9 cellular contexts compared by ENCODE assay signal in the genomic region with DNA sequence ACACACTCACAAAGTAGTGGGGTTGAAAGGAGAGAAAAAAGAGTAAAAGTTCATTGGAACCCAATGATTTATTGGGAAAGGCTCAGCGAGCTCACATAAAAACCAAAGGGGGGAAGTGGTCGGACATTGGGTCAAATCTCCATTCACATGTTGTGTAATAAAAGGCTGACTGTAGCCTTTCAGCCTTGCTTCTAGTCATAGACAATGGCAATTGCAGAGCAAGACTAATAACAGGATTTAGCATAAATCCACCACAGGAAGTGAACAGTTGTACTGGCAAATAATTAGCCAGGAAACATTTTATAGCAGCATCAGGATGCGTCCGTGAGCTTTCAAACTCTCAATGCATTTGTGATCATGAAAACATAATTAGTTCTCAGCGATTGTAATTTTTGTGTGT.
DNase-seq lines count a peak whose midpoint lies in the region; ATAC-seq, FAIRE-seq and TF ChIP-seq lines count a peak whose summit lies in the region.
"Had no signal": no experiment of that assay in that cellular context is flagged by ENCODE, and none has a peak within 500 bp of the region (broad histone marks: within the 10 kb centered on the region; RNA-seq: fewer than 3 reads in every experiment).

No MANE protein-coding gene starts in this region.

- H3K27ac Mint-ChIP-seq in chondrocyte (ENCODE audit: unreplicated experiment), result peak overlapping the region; percentile 68
- H3K27ac Mint-ChIP-seq: activated CD4-positive, alpha-beta memory T cell treated with anti-CD3 and anti-CD28 coated beads, Interleukin-2, amount 10 ng/mL, durations not matched to agents 7 days and 5 days had no signal

- H3K27me3 ChIP-seq in small intestine (ENCODE audit: control insufficient read depth in 2 of 2, insufficient read depth in 2 of 2, low read length in 2 of 2) (no peaks in the 10 kb centered on the region), Peyer's patch (no peaks in the 10 kb centered on the region)

- TF ChIP-seq CTCF in chondrocyte (IDR thresholded peaks at IDR 0.05), result no peak
- TF ChIP-seq CTCF in D721Med (IDR thresholded peaks at IDR 0.05; ENCODE audit: insufficient read depth, missing control alignments), result no peak
- TF ChIP-seq CTCF in Peyer's patch (IDR thresholded peaks at IDR 0.05), result no peak

- H3K27me3 Mint-ChIP-seq in chondrocyte (ENCODE audit: low read depth), result no peaks in the 10 kb centered on the region
- H3K27me3 Mint-ChIP-seq: activated CD4-positive, alpha-beta memory T cell treated with anti-CD3 and anti-CD28 coated beads, Interleukin-2, amount 10 ng/mL, durations not matched to agents 7 days and 5 days had no signal

- H3K36me3 ChIP-seq in small intestine (ENCODE audit: control insufficient read depth in 2 of 2, insufficient read depth in 2 of 2, low read length in 2 of 2) (no peaks in the 10 kb centered on the region), Peyer's patch (no peaks in the 10 kb centered on the region)

- peaks cover 3% of the 10 kb centered on the region for H3K9me3 Mint-ChIP-seq in chondrocyte (ENCODE audit: low read depth)

- no peak for TF ChIP-seq POLR2A in Peyer's patch (IDR thresholded peaks at IDR 0.05)

- peaks cover 12% of the 10 kb centered on the region for H3K4me1 Mint-ChIP-seq in chondrocyte (ENCODE audit: low read depth)
- H3K4me1 Mint-ChIP-seq: activated CD4-positive, alpha-beta memory T cell treated with anti-CD3 and anti-CD28 coated beads, Interleukin-2, amount 10 ng/mL, durations not matched to agents 7 days and 5 days had no signal

- H3K9me3 ChIP-seq in small intestine (ENCODE audit: control insufficient read depth, low read depth) (no peaks in the 10 kb centered on the region), Peyer's patch (no peaks in the 10 kb centered on the region)

- no peak overlapping the region for H3K4me3 Mint-ChIP-seq in chondrocyte (ENCODE audit: unreplicated experiment)
- H3K4me3 Mint-ChIP-seq: activated CD4-positive, alpha-beta memory T cell treated with anti-CD3 and anti-CD28 coated beads, Interleukin-2, amount 10 ng/mL, durations not matched to agents 7 days and 5 days had no signal

- DNase-seq in NCI-H82 (lab: John Stamatoyannopoulos, UW) (peak; percentile 7), NCI-H82 treated with DMSO at 0.1 percent for 48 hours (lab: John Stamatoyannopoulos, UW; ENCODE audit: unreplicated experiment) (no peak), chondrocyte (ENCODE audit: low spot score) (no peak), small intestine (peak; percentile 39), D721Med (ENCODE audit: insufficient read length, low spot score) (no peak), Peyer's patch (no peak), epidermal melanocyte (ENCODE audit: insufficient read length, low spot score) (no peak)
- DNase-seq: activated CD4-positive, alpha-beta memory T cell treated with anti-CD3 and anti-CD28 coated beads, Interleukin-2, amount 10 ng/mL, durations not matched to agents 7 days and 5 days had no signal

- H3K4me3 ChIP-seq in small intestine (ENCODE audit: low read depth in 1 of 2, low read length in 2 of 2), result no peak overlapping the region
- H3K4me3 ChIP-seq in Peyer's patch, result peak overlapping the region in 1 of 4 donors; percentile 1

- H3K4me1 ChIP-seq in small intestine (ENCODE audit: control insufficient read depth in 2 of 2, insufficient read depth in 1 of 2, low read depth in 1 of 2, low read length in 1 of 2) (peaks cover 0 to 4% of the 10 kb centered on the region in 2 donors), Peyer's patch (no peaks in the 10 kb centered on the region)

- ATAC-seq in HG03460 (IDR thresholded peaks at IDR 0.05; ENCODE audit: unreplicated experiment), result peak; percentile 96

- H3K36me3 Mint-ChIP-seq in chondrocyte (ENCODE audit: low read depth), result no peaks in the 10 kb centered on the region

- H3K27ac ChIP-seq in small intestine (ENCODE audit: low read depth in 1 of 2, low read length in 1 of 2) (peak overlapping the region in 1 of 2 donors; percentile 36), Peyer's patch (peak overlapping the region in 1 of 4 donors; percentile 45)

- whole genome bisulfite sequencing in small intestine, 3 donors, result 13 to 33% (median 16%) methylated on average over 5 of the region's 5 CpGs

- FAIRE-seq in small intestine (lab: Jason Lieb, UNC) (no peak), D721Med (lab: Jason Lieb, UNC) (no peak)

Comparison
In these comparisons a context has a peak if more than half of its experiments do, and no peak if none do; other contexts are left out.
1. DNase-seq: peak in NCI-H82 (single experiment) and small intestine (single experiment); none in NCI-H82 treated with DMSO at 0.1 percent for 48 hours (single experiment), chondrocyte (single experiment), D721Med (single experiment), Peyer's patch (0 of 3) and epidermal melanocyte (single experiment).